ENCODE assay signal across 9 cellular contexts in genomic region chr16:53219795-53220194, GRCh38.
A peak's percentile ranks its signal among the peaks of the same experiment; 100 is the strongest.
DNase-seq lines count a peak whose midpoint lies in the region; ATAC-seq and TF ChIP-seq lines count a peak whose summit lies in the region.
"Had no signal": no experiment of that assay in that cellular context is flagged by ENCODE, and none has a peak within 500 bp of the region (broad histone marks: within the 10 kb centered on the region; RNA-seq: fewer than 3 reads in every experiment).

No MANE protein-coding gene starts in this region.

- WGBS in esophagus muscularis mucosa: 22% methylated on average over 1 of the region's 1 CpG

- TF ChIP-seq EP300 in esophagus muscularis mucosa (IDR thresholded peaks at IDR 0.05): no peak

- POLR2A ChIA-PET in activated CD4-positive, alpha-beta memory T cell treated with anti-CD3 and anti-CD28 coated beads for 36 hours (lab: Charles Lee): no interaction called here

- no peak for TF ChIP-seq CTCF in esophagus muscularis mucosa (IDR thresholded peaks at IDR 0.05)
- TF ChIP-seq CTCF in parathyroid adenoma (IDR thresholded peaks at IDR 0.05): no peak
- no peak for TF ChIP-seq CTCF in endothelial cell (IDR thresholded peaks at IDR 0.05; ENCODE audit: unreplicated experiment)

- intact Hi-C loops in esophagus muscularis mucosa (cut with DNase I): no loop called here
- intact Hi-C loops in activated CD4-positive, alpha-beta memory T cell treated with anti-CD3 and anti-CD28 coated beads for 36 hours (cut with micrococcal nuclease): loop anchor here (1.0 kb wide), 1 partner anchor 12 kb away; no protein-coding TSS in a partner anchor

- H3K27ac ChIP-seq in esophagus muscularis mucosa (replicated peaks in 1 of 4) (peak overlapping the region; percentile 14 to 53 (median 34)), parathyroid adenoma (peak overlapping the region; percentile 31)

- H3K4me1 ChIP-seq in esophagus muscularis mucosa (peaks cover 45 to 61% (median 54%) of the 10 kb centered on the region in 4 donors), parathyroid adenoma (peaks cover 8% of the 10 kb centered on the region)

- no peaks in the 10 kb centered on the region for H3K27me3 ChIP-seq in esophagus muscularis mucosa
- no peaks in the 10 kb centered on the region for H3K27me3 ChIP-seq in parathyroid adenoma (ENCODE audit: control insufficient read depth, insufficient read depth, low read length)

- H3K36me3 ChIP-seq in esophagus muscularis mucosa (peaks cover 4 to 14% (median 10%) of the 10 kb centered on the region in 4 donors), parathyroid adenoma (ENCODE audit: control insufficient read depth, insufficient read depth, low read length) (no peaks in the 10 kb centered on the region)

- peak; percentile 45 for ATAC-seq in GM18519 (IDR thresholded peaks at IDR 0.05; ENCODE audit: low FRiP score, unreplicated experiment)
- no peak for ATAC-seq in GM19328 (IDR thresholded peaks at IDR 0.05; ENCODE audit: unreplicated experiment)

- no peak overlapping the region for H2AFZ ChIP-seq in parathyroid adenoma

- H3K79me2 ChIP-seq in parathyroid adenoma: peaks cover 19% of the 10 kb centered on the region

- H3K4me1 Mint-ChIP-seq in endothelial cell (ENCODE audit: unreplicated experiment): no peaks in the 10 kb centered on the region
- no peaks in the 10 kb centered on the region for H3K4me1 Mint-ChIP-seq in activated CD4-positive, alpha-beta memory T cell treated with anti-CD3 and anti-CD28 coated beads for 36 hours (ENCODE audit: low read depth)

- H3K27ac Mint-ChIP-seq in endothelial cell (ENCODE audit: unreplicated experiment): no peak overlapping the region
- no peak overlapping the region for H3K27ac Mint-ChIP-seq in activated CD4-positive, alpha-beta memory T cell treated with anti-CD3 and anti-CD28 coated beads for 36 hours
- H3K27ac Mint-ChIP-seq: activated naive CD8-positive, alpha-beta T cell treated with anti-CD3 and anti-CD28 coated beads for 36 hours had no signal

- no peaks in the 10 kb centered on the region for H3K9me3 Mint-ChIP-seq in endothelial cell (ENCODE audit: unreplicated experiment)
- H3K9me3 Mint-ChIP-seq in activated CD4-positive, alpha-beta memory T cell treated with anti-CD3 and anti-CD28 coated beads for 36 hours: no peaks in the 10 kb centered on the region
- H3K9me3 Mint-ChIP-seq: activated naive CD8-positive, alpha-beta T cell treated with anti-CD3 and anti-CD28 coated beads for 36 hours had no signal

- H3K4me3 ChIP-seq in esophagus muscularis mucosa: no peak overlapping the region
- no peak overlapping the region for H3K4me3 ChIP-seq in parathyroid adenoma (ENCODE audit: low read depth, low read length)

- H3K9me3 ChIP-seq in esophagus muscularis mucosa (no peaks in the 10 kb centered on the region), parathyroid adenoma (ENCODE audit: control insufficient read depth, low read length) (no peaks in the 10 kb centered on the region)

- DNase-seq in KBM-7 (peak; percentile 42), esophagus muscularis mucosa (ENCODE audit: extremely low spot score) (no peak), endothelial cell (ENCODE audit: low spot score) (no peak), nucleus accumbens (lab: John Stamatoyannopoulos, UW) (no peak)
- no peak for DNase-seq in activated CD4-positive, alpha-beta memory T cell treated with anti-CD3 and anti-CD28 coated beads for 36 hours
- DNase-seq: activated naive CD8-positive, alpha-beta T cell treated with anti-CD3 and anti-CD28 coated beads for 36 hours had no signal

- H3K36me3 Mint-ChIP-seq in endothelial cell (ENCODE audit: low read depth, unreplicated experiment): no peaks in the 10 kb centered on the region
- H3K36me3 Mint-ChIP-seq in activated CD4-positive, alpha-beta memory T cell treated with anti-CD3 and anti-CD28 coated beads for 36 hours: no peaks in the 10 kb centered on the region
- H3K36me3 Mint-ChIP-seq: activated naive CD8-positive, alpha-beta T cell treated with anti-CD3 and anti-CD28 coated beads for 36 hours had no signal

- H3K9ac ChIP-seq in parathyroid adenoma: no peak overlapping the region

- no peaks in the 10 kb centered on the region for H3K27me3 Mint-ChIP-seq in endothelial cell (ENCODE audit: unreplicated experiment)
- no peaks in the 10 kb centered on the region for H3K27me3 Mint-ChIP-seq in activated CD4-positive, alpha-beta memory T cell treated with anti-CD3 and anti-CD28 coated beads for 36 hours
- H3K27me3 Mint-ChIP-seq: activated naive CD8-positive, alpha-beta T cell treated with anti-CD3 and anti-CD28 coated beads for 36 hours had no signal

- in situ Hi-C loops in KBM-7 (cut with MboI; ENCODE audit: low pct_unique_long_range_greater_than_20kb, low sequenced_read_pairs): no loop called here

- TF ChIP-seq POLR2A in esophagus muscularis mucosa (IDR thresholded peaks at IDR 0.05; ENCODE audit: low read depth): no peak

- H3K4me2 ChIP-seq in parathyroid adenoma (ENCODE audit: low read length): peak overlapping the region; percentile 16

- CTCF ChIA-PET in activated CD4-positive, alpha-beta memory T cell treated with anti-CD3 and anti-CD28 coated beads for 36 hours (lab: Charles Lee): interaction anchor here (2.5 kb wide), 1 partner anchor 164 kb away, joined by 8 read pairs; the partner anchor contains the start of gene CHD9

- no peak overlapping the region for H3K4me3 Mint-ChIP-seq in endothelial cell (ENCODE audit: unreplicated experiment)
- H3K4me3 Mint-ChIP-seq in activated CD4-positive, alpha-beta memory T cell treated with anti-CD3 and anti-CD28 coated beads for 36 hours: no peak overlapping the region
- H3K4me3 Mint-ChIP-seq: activated naive CD8-positive, alpha-beta T cell treated with anti-CD3 and anti-CD28 coated beads for 36 hours had no signal
